14 cellular contexts compared by ENCODE assay signal in the genomic region with DNA sequence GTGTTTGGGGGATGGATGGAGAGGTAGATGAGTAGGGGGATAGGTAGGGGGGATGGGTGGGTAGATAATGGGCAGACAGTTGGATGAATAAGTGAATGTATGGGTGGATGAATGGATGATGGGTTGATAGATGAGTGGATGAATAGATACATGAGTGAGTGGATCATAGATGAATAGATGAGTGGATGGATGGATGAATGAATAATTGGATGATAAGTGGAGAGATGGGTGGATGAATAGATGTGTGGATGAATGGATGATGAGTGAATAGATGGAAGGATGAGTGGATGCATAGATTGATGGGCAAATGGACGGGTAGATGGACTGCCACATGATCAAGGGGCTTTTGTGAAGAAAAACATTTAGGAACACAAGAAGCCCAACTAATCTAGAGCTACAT.
DNase-seq lines count a peak whose midpoint lies in the region; ATAC-seq and TF ChIP-seq lines count a peak whose summit lies in the region.
"Had no signal": no experiment of that assay in that cellular context is flagged by ENCODE, and none has a peak within 500 bp of the region (broad histone marks: within the 10 kb centered on the region; RNA-seq: fewer than 3 reads in every experiment).

No MANE protein-coding gene starts in this region.

- H4K91ac ChIP-seq in mesenchymal stem cell (ENCODE audit: low read length): no peak overlapping the region

- H3K9me3 Mint-ChIP-seq in HFFc6: 0 out of 2 replicates have a peak, but pooled peaks cover 3% of the 10 kb centered on the region
- H3K9me3 Mint-ChIP-seq: CD4-positive, alpha-beta memory T cell had no signal

- H2BK12ac ChIP-seq in mesenchymal stem cell (ENCODE audit: low read length in 2 of 2): peak overlapping the region; percentile 14 to 85

- no peak for TF ChIP-seq POLR2A in GM18505 (IDR thresholded peaks at IDR 0.05; ENCODE audit: borderline replicate concordance, extremely low read depth, insufficient read depth, insufficient read length)

- WGBS in mesenchymal stem cell: no CpG with 5 or more reads among the region's 1 CpG

- CTCF ChIA-PET in AG04450 (lab: Charles Lee): interaction anchor here (1.4 kb wide), 1 partner anchor 115 kb away, joined by 3 read pairs; no protein-coding TSS in a partner anchor

- H3K27me3 Mint-ChIP-seq in HFFc6 (ENCODE audit: insufficient read depth): peaks cover 2% of the 10 kb centered on the region; the same call in 1 of the 2 replicates

- H3K36me3 ChIP-seq in SJCRH30 (no peaks in the 10 kb centered on the region), mesenchymal stem cell (ENCODE audit: control insufficient read depth in 1 of 2, insufficient read depth in 2 of 2, low read depth in 1 of 2, low read length in 2 of 2) (peaks cover 0 to 8% of the 10 kb centered on the region in 2 experiments)
- H3K36me3 ChIP-seq: BE2C, HAP-1 had no signal

- H3K27me3 ChIP-seq in AG04450 (ENCODE audit: control insufficient read depth, insufficient read depth, low read length) (no peaks in the 10 kb centered on the region), SJCRH30 (no peaks in the 10 kb centered on the region), mesenchymal stem cell (ENCODE audit: control insufficient read depth in 1 of 2, insufficient read depth in 1 of 2, low read length in 2 of 2) (peaks cover 0 to 4% of the 10 kb centered on the region in 2 experiments)
- H3K27me3 ChIP-seq: BE2C had no signal

- no peak overlapping the region for H3K4me2 ChIP-seq in mesenchymal stem cell (ENCODE audit: low read length, poor library complexity, severe bottlenecking)

- no peak overlapping the region for H3K14ac ChIP-seq in mesenchymal stem cell (ENCODE audit: low read length in 2 of 2)

- DNase-seq in AG04450 (ENCODE audit: low read depth, low spot score) (no peak), HFFc6 (no peak), SJCRH30 (no peak), mesenchymal stem cell (no peak), G401 (ENCODE audit: low spot score) (no peak)
- DNase-seq: BE2C; CD4-positive, alpha-beta memory T cell; DMS79 treated with DMSO at 0.1 percent for 48 hours; GDM1 had no signal

- no peak overlapping the region for H4K8ac ChIP-seq in mesenchymal stem cell (ENCODE audit: low read length)

- H3K4me1 Mint-ChIP-seq in HFFc6 (ENCODE audit: low read depth): peaks cover 62% of the 10 kb centered on the region
- H3K4me1 Mint-ChIP-seq: CD4-positive, alpha-beta memory T cell had no signal

- H2BK5ac ChIP-seq in mesenchymal stem cell (ENCODE audit: low read depth, low read length, poor library complexity, severe bottlenecking): no peak overlapping the region

- no peak overlapping the region for H2BK15ac ChIP-seq in mesenchymal stem cell (ENCODE audit: low read depth, poor library complexity, severe bottlenecking)

- H3K4ac ChIP-seq in mesenchymal stem cell (ENCODE audit: low read depth in 1 of 2, low read length in 2 of 2): no peak overlapping the region

- ATAC-seq in HG02970 (IDR thresholded peaks at IDR 0.05; ENCODE audit: low FRiP score, unreplicated experiment) (no peak), GM18505 (IDR thresholded peaks at IDR 0.05; ENCODE audit: unreplicated experiment) (no peak)
- ATAC-seq: K562 had no signal

- no peak overlapping the region for H3K23ac ChIP-seq in mesenchymal stem cell (ENCODE audit: low read length in 2 of 2)

- peak overlapping the region; percentile 24 for H3K27ac Mint-ChIP-seq in HFFc6
- H3K27ac Mint-ChIP-seq: CD4-positive, alpha-beta memory T cell had no signal

- peak overlapping the region in 1 of 2 experiments; percentile 28 for H3K18ac ChIP-seq in mesenchymal stem cell (ENCODE audit: low read depth in 1 of 2, low read length in 2 of 2)

- in situ Hi-C loops in G401 (cut with HindIII; ENCODE audit: low sequenced_read_pairs): no loop called here

- H3K27ac ChIP-seq in AG04450 (ENCODE audit: low read depth, low read length): peak overlapping the region; percentile 63
- H3K27ac ChIP-seq in SJCRH30: peak overlapping the region; percentile 45
- H3K27ac ChIP-seq in mesenchymal stem cell (ENCODE audit: low read length, poor library complexity, severe bottlenecking): no peak overlapping the region
- H3K27ac ChIP-seq: C4-2B had no signal

- no peak overlapping the region for H3K9ac ChIP-seq in mesenchymal stem cell (ENCODE audit: low read length)

- H3K79me1 ChIP-seq in mesenchymal stem cell (replicated peaks; ENCODE audit: low read length, poor library complexity, severe bottlenecking): no peaks in the 10 kb centered on the region

- H3K9me3 ChIP-seq in AG04450 (ENCODE audit: control insufficient read depth, insufficient read depth, low read length): no peaks in the 10 kb centered on the region
- H3K9me3 ChIP-seq in SJCRH30 (replicated peaks): no peaks in the 10 kb centered on the region
- no peaks in the 10 kb centered on the region for H3K9me3 ChIP-seq in mesenchymal stem cell (ENCODE audit: control insufficient read depth, low read length)
- H3K9me3 ChIP-seq: BE2C, HAP-1 had no signal

- H2AFZ ChIP-seq in mesenchymal stem cell (ENCODE audit: low read depth, low read length): no peak overlapping the region

- POLR2A ChIA-PET in AG04450 (lab: Yijun Ruan, JAX): interaction anchor here (1.2 to 1.4 kb wide), 2 partner anchors 23 to 133 kb away, joined by 3 to 8 read pairs; partner anchors contain the start of gene F3

- H3K4me1 ChIP-seq in SJCRH30 (peaks cover 48% of the 10 kb centered on the region), mesenchymal stem cell (ENCODE audit: control insufficient read depth, insufficient read depth, low read depth, low read length) (no peaks in the 10 kb centered on the region)
- H3K4me1 ChIP-seq: BE2C had no signal

- TF ChIP-seq CTCF in AG04450 (IDR thresholded peaks at IDR 0.05; ENCODE audit: low read depth, low read length) (no peak), HFFc6 (IDR thresholded peaks at IDR 0.05) (no peak)

- H2AK5ac ChIP-seq in mesenchymal stem cell (ENCODE audit: low read length, severe bottlenecking): no peak overlapping the region

- no peak overlapping the region for H3K4me3 ChIP-seq in AG04450 (ENCODE audit: low read depth, low read length)
- no peak overlapping the region for H3K4me3 ChIP-seq in SJCRH30
- no peak overlapping the region for H3K4me3 ChIP-seq in mesenchymal stem cell (ENCODE audit: insufficient read depth in 1 of 2, low read depth in 1 of 2, low read length in 2 of 2)
- H3K4me3 ChIP-seq: HAP-1, K562 had no signal

- no peak overlapping the region for H3K4me3 Mint-ChIP-seq in HFFc6
- H3K4me3 Mint-ChIP-seq: CD4-positive, alpha-beta memory T cell had no signal

- H3K36me3 Mint-ChIP-seq in HFFc6 (ENCODE audit: low read depth): peaks cover 8% of the 10 kb centered on the region; the same call in 1 of the 2 replicates
- H3K36me3 Mint-ChIP-seq: CD4-positive, alpha-beta memory T cell had no signal

- H2BK120ac ChIP-seq in mesenchymal stem cell (ENCODE audit: low read depth, low read length): no peak overlapping the region
